ENCODE assay signal across 8 cellular contexts in the genomic region with DNA sequence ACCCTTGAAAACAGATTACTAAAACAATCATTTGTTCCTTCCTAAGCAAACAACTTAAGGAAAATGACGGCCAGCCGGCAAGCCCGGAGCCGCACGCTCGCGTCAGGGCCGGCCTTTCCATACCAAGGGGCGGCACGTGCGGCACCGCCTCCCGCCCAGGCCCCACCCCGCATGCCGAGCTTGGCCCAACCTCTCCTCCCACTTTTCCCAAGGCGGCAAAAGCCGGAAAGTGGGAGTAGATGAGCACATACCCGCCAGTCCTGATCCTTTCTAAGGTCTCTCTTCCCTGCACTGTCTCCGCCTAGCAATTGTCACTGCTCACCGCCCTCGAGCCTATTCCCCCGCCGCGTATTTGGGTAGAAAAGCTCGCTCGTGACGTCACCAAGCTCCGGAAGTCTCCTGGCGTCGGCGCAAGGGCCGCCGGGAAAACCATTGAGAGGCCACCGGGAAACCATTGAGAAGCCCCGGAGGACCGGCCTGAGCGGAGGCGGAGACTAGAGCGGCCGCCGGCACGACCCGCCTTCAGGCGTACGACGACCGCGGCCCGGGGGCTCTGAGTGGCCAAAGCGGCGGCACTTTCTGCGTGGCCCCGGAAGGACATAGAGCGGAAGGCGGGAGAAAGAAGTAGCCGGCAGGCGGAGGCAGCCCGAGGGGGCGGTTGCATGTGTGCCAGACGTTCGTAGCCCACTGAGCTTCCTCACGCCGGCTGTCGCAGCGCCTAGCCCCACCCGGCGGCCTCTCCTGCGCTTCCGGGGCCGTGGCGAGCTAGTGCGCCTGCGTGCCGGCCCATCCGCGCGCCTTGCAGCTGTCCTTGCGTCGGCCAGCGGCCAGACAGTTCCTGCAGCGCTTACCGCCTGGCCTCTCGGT. TPM values are rescaled to one million over a fixed set of nuclear protein-coding genes. Genes with fewer than 3 reads are reported as not detected.
DNase-seq lines count a peak whose midpoint lies in the region; ATAC-seq and TF ChIP-seq lines count a peak whose summit lies in the region.

NCBP1 (plus strand) TSS at position 830 of the 867 bp plus-strand sequence. CDS start 61 bp downstream, outside the sequence.
TSTD2 (minus strand) TSS at position 377 of the 867 bp plus-strand sequence. CDS start 5,806 bp downstream, outside the sequence.

- peak within 1 kb of the TSS; percentile 89 to 99 (median 95) for H3K9ac ChIP-seq in BLaER1 treated with 17β-estradiol and CSF1 and Interleukin-3, amounts not matched to agents 10 nM and 100 nM

- peak within 1 kb of the TSS; percentile 92 to 98 (median 95) for H3K27ac ChIP-seq in BLaER1 treated with 17β-estradiol and CSF1 and Interleukin-3, amounts not matched to agents 10 nM and 100 nM
- peak within 1 kb of the TSS; percentile 95 to 98 for H3K27ac ChIP-seq in left lung

- TF ChIP-seq CTCF in left lung (IDR thresholded peaks at IDR 0.05) = peak in 1 of 2 donors; percentile 24

- H3K4me3 ChIP-seq in BLaER1 treated with 17β-estradiol and CSF1 and Interleukin-3, amounts not matched to agents 10 nM and 100 nM = peak within 1 kb of the TSS; percentile 86 to 99 (median 92)
- H3K4me3 ChIP-seq in left lung = peak within 1 kb of the TSS; percentile 86 to 89

- DNase-seq in NCI-H748 (lab: John Stamatoyannopoulos, UW; ENCODE audit: unreplicated experiment) (peak; percentile 99), dedifferentiated amniotic fluid mesenchymal stem cell (ENCODE audit: extremely low spot score) (peak; percentile 97), left lung (peak; percentile 97 to 99)
- peak; percentile 94 for DNase-seq in activated CD4-positive, alpha-beta T cell treated with anti-CD3 and anti-CD28 coated beads, Interleukin-2, amount 50 U/mL, for 1 hour
- peak; percentile 91 to 92 for DNase-seq in stimulated activated CD4-positive, alpha-beta T cell treated with anti-CD3 and anti-CD28 coated beads, Interleukin-2, amount 100 ng/mL, for 48 hours

- H3K27me3 ChIP-seq in BLaER1 treated with 17β-estradiol and CSF1 and Interleukin-3, amounts not matched to agents 10 nM and 100 nM = no peaks in the 10 kb centered on the region
- H3K27me3 ChIP-seq in left lung = no peaks in the 10 kb centered on the region

- H3K36me3 ChIP-seq in BLaER1 treated with 17β-estradiol and CSF1 and Interleukin-3, amounts not matched to agents 10 nM and 100 nM = peaks cover 0 to 28% (median 4%) of the 10 kb centered on the region in 11 experiments; a peak in 7 of 22 replicates
- H3K36me3 ChIP-seq in left lung = no peaks in the 10 kb centered on the region

- ATAC-seq in GM19351 (IDR thresholded peaks at IDR 0.05; ENCODE audit: unreplicated experiment) (peak; percentile 80), HG03521 (IDR thresholded peaks at IDR 0.05; ENCODE audit: unreplicated experiment) (peak; percentile 84), left lung (peak; percentile 92)

- peaks cover 17 to 63% (median 36%) of the 10 kb centered on the region in 11 experiments; a peak in 21 of 22 replicates for H4K20me1 ChIP-seq in BLaER1 treated with 17β-estradiol and CSF1 and Interleukin-3, amounts not matched to agents 10 nM and 100 nM

- H3K4me2 ChIP-seq in BLaER1 treated with 17β-estradiol and CSF1 and Interleukin-3, amounts not matched to agents 10 nM and 100 nM = peak within 1 kb of the TSS; percentile 86 to 96 (median 91)

- intact Hi-C loops in left lung (cut with DNase I) = no loop called here

- H3K9me3 ChIP-seq in BLaER1 treated with 17β-estradiol and CSF1 and Interleukin-3, amounts not matched to agents 10 nM and 100 nM (replicated peaks in 1 of 11) = no peaks in the 10 kb centered on the region
- H3K9me3 ChIP-seq in left lung = no peaks in the 10 kb centered on the region

- H3K4me1 ChIP-seq in BLaER1 treated with 17β-estradiol and CSF1 and Interleukin-3, amounts not matched to agents 10 nM and 100 nM = peaks cover 36 to 50% (median 42%) of the 10 kb centered on the region in 10 experiments
- H3K4me1 ChIP-seq in left lung = peaks cover 22 to 51% of the 10 kb centered on the region in 2 donors

RNA-seq across cellular contexts. Expression of gene NCBP1, which starts in this region (rescaled TPM):
- total RNA-seq in left lung = 10 to 100 TPM; 28.7 to 31.6 TPM

RNA-seq across cellular contexts. Expression of gene TSTD2, which starts in this region (rescaled TPM):
- total RNA-seq in left lung = 10 to 100 TPM; 16.4 to 17.7 TPM

Comparison
In these comparisons a context has a peak if more than half of its experiments do, and no peak if none do; other contexts are left out.
1. Peak in every context shown above with its lines: DNase-seq, ATAC-seq, H3K4me3 ChIP-seq and H3K27ac ChIP-seq.